Comparison of ENCODE assay signal across 3 cellular contexts in the genomic region with DNA sequence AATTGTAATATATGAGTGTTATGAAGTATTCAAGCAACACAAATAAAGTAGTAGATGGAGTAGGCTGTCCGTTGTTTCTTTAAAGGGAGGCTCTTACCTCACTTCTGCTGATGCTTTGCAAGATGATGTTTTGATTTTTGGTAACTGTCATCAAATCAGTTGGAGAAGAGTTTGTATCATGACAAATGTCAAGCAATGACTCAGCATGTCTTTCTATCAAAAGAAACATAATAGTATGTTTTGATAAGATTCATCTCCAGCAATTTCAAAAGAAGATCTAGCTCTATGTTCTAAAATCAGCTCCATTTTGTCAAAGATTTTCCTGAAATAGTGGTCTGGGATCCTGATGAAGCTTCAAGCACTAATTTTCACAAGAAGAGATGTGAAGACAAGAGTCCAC.
TF ChIP-seq lines count a peak whose summit lies in the region.

No MANE protein-coding gene starts in this region.

TF ChIP-seq in A549, 52 proteins besides CTCF, POLR2A, EP300 and RAD21:
- TF ChIP-seq HOXB13 (CRISPR knock-in tag; IDR thresholded peaks at IDR 0.05; ENCODE audit: low read depth) (no peak), NFE2L2 (conservative IDR thresholded peaks at IDR 0.05; ENCODE audit: low read length) (peak; percentile 53), MAFK (IDR thresholded peaks at IDR 0.05; ENCODE audit: partially characterized antibody) (peak; percentile 76)

TF ChIP-seq in K562, 482 proteins besides CTCF, POLR2A, EP300 and RAD21:
- TF ChIP-seq HNRNPL (IDR thresholded peaks at IDR 0.05; ENCODE audit: low read depth, low read length) = no peak
- TF ChIP-seq ZNF79 (CRISPR knock-in tag; IDR thresholded peaks at IDR 0.05; ENCODE audit: low read depth) = no peak
- no peak for TF ChIP-seq ZNF778 (CRISPR knock-in tag; IDR thresholded peaks at IDR 0.05)
- no peak for TF ChIP-seq MLX (CRISPR knock-in tag; conservative IDR thresholded peaks at IDR 0.05)
- peak; percentile 49; the same call in 1 of the 2 replicates for TF ChIP-seq MAFG (tag; conservative IDR thresholded peaks at IDR 0.05)
- peak; percentile 61; the same call in 1 of the 2 replicates for TF ChIP-seq NFE2L1 (tag; IDR thresholded peaks at IDR 0.05; ENCODE audit: borderline replicate concordance, low read depth)
- TF ChIP-seq STAT5A (IDR thresholded peaks at IDR 0.05; ENCODE audit: borderline replicate concordance, low read length) = no peak
- peak; percentile 53; the same call in 1 of the 2 replicates for TF ChIP-seq ZNF316 (IDR thresholded peaks at IDR 0.05)
- peak; percentile 42 for TF ChIP-seq NFE2 (IDR thresholded peaks at IDR 0.05; ENCODE audit: low read depth)
- TF ChIP-seq LEF1 (IDR thresholded peaks at IDR 0.05) = no peak

TF ChIP-seq in SK-N-SH, 30 proteins besides CTCF, POLR2A, EP300 and RAD21:
- TF ChIP-seq CHD2 (IDR thresholded peaks at IDR 0.05; ENCODE audit: low read length, partially characterized antibody) (no peak), RFX5 (IDR thresholded peaks at IDR 0.05; ENCODE audit: low read length) (no peak), RCOR1 (IDR thresholded peaks at IDR 0.05; ENCODE audit: low read length) (no peak), NRF1 (IDR thresholded peaks at IDR 0.05; ENCODE audit: low read depth, low read length) (no peak), GATA2 (CRISPR knock-in tag; IDR thresholded peaks at IDR 0.05) (no peak), NFIC (IDR thresholded peaks at IDR 0.05; ENCODE audit: borderline replicate concordance) (no peak), ZBTB33 (IDR thresholded peaks at IDR 0.05; ENCODE audit: borderline replicate concordance, low read depth) (no peak), FOSL2 (IDR thresholded peaks at IDR 0.05; ENCODE audit: borderline replicate concordance, low read depth) (no peak), FOXM1 (IDR thresholded peaks at IDR 0.05; ENCODE audit: low read depth) (no peak), YY1 (IDR thresholded peaks at IDR 0.05; ENCODE audit: low read depth) (no peak), SIN3A (IDR thresholded peaks at IDR 0.05; ENCODE audit: borderline replicate concordance, low read depth, low read length) (no peak), TCF12 (IDR thresholded peaks at IDR 0.05) (no peak), MXI1 (IDR thresholded peaks at IDR 0.05; ENCODE audit: low read depth, low read length) (no peak), ELF1 (IDR thresholded peaks at IDR 0.05) (no peak), EZH2phosphoT487 (IDR thresholded peaks at IDR 0.05; ENCODE audit: borderline replicate concordance, low read depth) (no peak), USF2 (IDR thresholded peaks at IDR 0.05; ENCODE audit: borderline replicate concordance, low read depth, low read length) (no peak), MEF2A (IDR thresholded peaks at IDR 0.05; ENCODE audit: borderline replicate concordance, low read depth) (no peak)
- TF ChIP-seq, protein P1, sequence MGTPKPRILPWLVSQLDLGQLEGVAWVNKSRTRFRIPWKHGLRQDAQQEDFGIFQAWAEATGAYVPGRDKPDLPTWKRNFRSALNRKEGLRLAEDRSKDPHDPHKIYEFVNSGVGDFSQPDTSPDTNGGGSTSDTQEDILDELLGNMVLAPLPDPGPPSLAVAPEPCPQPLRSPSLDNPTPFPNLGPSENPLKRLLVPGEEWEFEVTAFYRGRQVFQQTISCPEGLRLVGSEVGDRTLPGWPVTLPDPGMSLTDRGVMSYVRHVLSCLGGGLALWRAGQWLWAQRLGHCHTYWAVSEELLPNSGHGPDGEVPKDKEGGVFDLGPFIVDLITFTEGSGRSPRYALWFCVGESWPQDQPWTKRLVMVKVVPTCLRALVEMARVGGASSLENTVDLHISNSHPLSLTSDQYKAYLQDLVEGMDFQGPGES (IDR thresholded peaks at IDR 0.05; ENCODE audit: low read depth, low read length) = no peak
